Comparison of ENCODE assay signal across 13 cellular contexts in the genomic region with DNA sequence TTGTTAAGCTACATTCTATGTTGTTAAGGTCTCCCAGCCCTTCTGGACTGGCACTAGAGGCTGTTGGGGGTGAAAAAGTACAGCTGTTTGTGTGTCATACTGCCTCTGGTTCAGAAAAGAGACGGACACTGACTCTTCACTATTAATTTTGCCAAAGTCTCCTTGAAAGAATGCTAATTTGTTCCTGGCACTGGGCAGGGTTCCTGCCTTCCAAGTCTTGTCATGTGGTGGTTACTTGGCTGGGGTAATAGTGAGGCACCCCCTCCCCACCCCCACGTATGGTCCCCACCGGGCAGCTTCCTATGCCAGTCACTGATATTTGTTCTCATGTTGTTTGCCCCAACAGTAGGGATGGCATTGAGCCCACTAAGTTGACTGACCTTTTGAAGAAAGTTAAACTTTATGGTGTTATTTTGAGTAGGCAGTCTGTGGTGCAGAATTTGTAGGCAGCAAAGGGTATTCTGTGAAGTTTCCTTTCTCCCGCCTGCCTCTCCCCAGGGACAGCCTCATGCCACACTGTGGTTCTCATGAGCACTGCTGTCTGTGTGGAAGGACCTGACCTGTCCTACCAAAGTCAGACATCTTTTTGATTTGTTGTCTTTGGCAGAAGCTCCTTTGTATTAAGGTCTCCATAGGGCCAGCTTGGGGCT. TPM values are rescaled to one million over a fixed set of nuclear protein-coding genes. Genes with fewer than 3 reads are reported as not detected.
DNase-seq lines count a peak whose midpoint lies in the region; ATAC-seq and TF ChIP-seq lines count a peak whose summit lies in the region.
"Had no signal": no experiment of that assay in that cellular context is flagged by ENCODE, and none has a peak within 500 bp of the region (broad histone marks: within the 10 kb centered on the region; RNA-seq: fewer than 3 reads in every experiment).

No MANE protein-coding gene starts in this region.

- no peak for DNase-seq in activated naive CD8-positive, alpha-beta T cell treated with anti-CD3 and anti-CD28 coated beads, Interleukin-2, amount 50 U/mL, for 24 hours
- DNase-seq in activated naive CD8-positive, alpha-beta T cell treated with anti-CD3 and anti-CD28 coated beads for 36 hours = no peak
- peak; percentile 32 for DNase-seq in astrocyte of the hippocampus (ENCODE audit: low read depth, low spot score)
- peak in 1 of 3 donors; percentile 55 for DNase-seq in right lobe of liver
- DNase-seq in aorta = no peak
- DNase-seq in HAP-1 (ENCODE audit: low spot score in 2 of 2) = no peak
- DNase-seq in kidney tubule cell (ENCODE audit: low spot score) = no peak
- DNase-seq: ACHN; effector memory CD8-positive, alpha-beta T cell; NCI-H510A treated with DMSO at 0.1 percent for 48 hours; thyroid gland had no signal

- H3K9me3 ChIP-seq in right lobe of liver = no peaks in the 10 kb centered on the region
- H3K9me3 ChIP-seq in aorta (ENCODE audit: control insufficient read depth, low read length) = no peaks in the 10 kb centered on the region
- no peaks in the 10 kb centered on the region for H3K9me3 ChIP-seq in HAP-1
- H3K9me3 ChIP-seq: thyroid gland had no signal

- no peaks in the 10 kb centered on the region for H3K9me3 Mint-ChIP-seq in activated naive CD8-positive, alpha-beta T cell treated with anti-CD3 and anti-CD28 coated beads, Interleukin-2, amount 50 U/mL, for 24 hours
- no peaks in the 10 kb centered on the region for H3K9me3 Mint-ChIP-seq in activated naive CD8-positive, alpha-beta T cell treated with anti-CD3 and anti-CD28 coated beads for 36 hours
- H3K9me3 Mint-ChIP-seq: activated T-helper 17 cell treated with anti-CD3 and anti-CD28 coated beads, Interleukin-2, amount 50 U/mL, for 72 hours; effector memory CD8-positive, alpha-beta T cell had no signal

- no peak for TF ChIP-seq POLR2A in right lobe of liver (IDR thresholded peaks at IDR 0.05)

- in situ Hi-C loops in HAP-1 (cut with MboI; ENCODE audit: low sequenced_read_pairs) = no loop called here

- H3K27ac ChIP-seq in right lobe of liver (peak overlapping the region; percentile 2 to 70 (median 42)), aorta (ENCODE audit: low read depth in 1 of 2, low read length in 2 of 2) (peak overlapping the region; percentile 52 to 69)
- H3K27ac ChIP-seq: thyroid gland had no signal

- peaks cover 5% of the 10 kb centered on the region for H3K36me3 Mint-ChIP-seq in activated naive CD8-positive, alpha-beta T cell treated with anti-CD3 and anti-CD28 coated beads, Interleukin-2, amount 50 U/mL, for 24 hours (ENCODE audit: low read depth)
- H3K36me3 Mint-ChIP-seq in activated naive CD8-positive, alpha-beta T cell treated with anti-CD3 and anti-CD28 coated beads for 36 hours = peaks cover 6% of the 10 kb centered on the region

- H3K27me3 Mint-ChIP-seq in activated naive CD8-positive, alpha-beta T cell treated with anti-CD3 and anti-CD28 coated beads, Interleukin-2, amount 50 U/mL, for 24 hours = no peaks in the 10 kb centered on the region
- no peaks in the 10 kb centered on the region for H3K27me3 Mint-ChIP-seq in activated naive CD8-positive, alpha-beta T cell treated with anti-CD3 and anti-CD28 coated beads for 36 hours
- H3K27me3 Mint-ChIP-seq: activated T-helper 17 cell treated with anti-CD3 and anti-CD28 coated beads, Interleukin-2, amount 50 U/mL, for 72 hours; effector memory CD8-positive, alpha-beta T cell had no signal

- peaks cover 38% of the 10 kb centered on the region for H3K4me1 Mint-ChIP-seq in activated naive CD8-positive, alpha-beta T cell treated with anti-CD3 and anti-CD28 coated beads, Interleukin-2, amount 50 U/mL, for 24 hours
- peaks cover 38% of the 10 kb centered on the region for H3K4me1 Mint-ChIP-seq in activated naive CD8-positive, alpha-beta T cell treated with anti-CD3 and anti-CD28 coated beads for 36 hours

- no peak for TF ChIP-seq CTCF in right lobe of liver (IDR thresholded peaks at IDR 0.05)

- H3K36me3 ChIP-seq in right lobe of liver (no peaks in the 10 kb centered on the region), aorta (ENCODE audit: control insufficient read depth in 1 of 2, insufficient read depth in 2 of 2, low read length in 1 of 2) (no peaks in the 10 kb centered on the region), HAP-1 (replicated peaks) (0 out of 2 replicates have a peak, but pooled peaks cover 3% of the 10 kb centered on the region)
- H3K36me3 ChIP-seq: thyroid gland had no signal

- H3K4me1 ChIP-seq in right lobe of liver (peaks cover 0 to 29% (median 9%) of the 10 kb centered on the region in 4 donors), aorta (ENCODE audit: control insufficient read depth in 1 of 2, insufficient read depth in 2 of 2, low read length in 2 of 2) (peaks cover 0 to 7% of the 10 kb centered on the region in 2 donors), HAP-1 (no peaks in the 10 kb centered on the region)

- no peak overlapping the region for H3K4me3 Mint-ChIP-seq in activated naive CD8-positive, alpha-beta T cell treated with anti-CD3 and anti-CD28 coated beads, Interleukin-2, amount 50 U/mL, for 24 hours
- H3K4me3 Mint-ChIP-seq in activated naive CD8-positive, alpha-beta T cell treated with anti-CD3 and anti-CD28 coated beads for 36 hours = no peak overlapping the region
- H3K4me3 Mint-ChIP-seq: activated T-helper 17 cell treated with anti-CD3 and anti-CD28 coated beads, Interleukin-2, amount 50 U/mL, for 72 hours; effector memory CD8-positive, alpha-beta T cell had no signal

- intact Hi-C loops in right lobe of liver (cut with DNase I) = no loop called here
- intact Hi-C loops in aorta (cut with DNase I) = loop anchor here in 1 of 2 donors (5.0 kb wide), 1 partner anchor 37 kb away; no protein-coding TSS in a partner anchor

- peak; percentile 72 for ATAC-seq in activated naive CD8-positive, alpha-beta T cell treated with anti-CD3 and anti-CD28 coated beads, Interleukin-2, amount 50 U/mL, for 24 hours
- ATAC-seq in right lobe of liver (peak; percentile 83 to 91 (median 86)), aorta (ENCODE audit: low FRiP score) (peak; percentile 65), HG02970 (IDR thresholded peaks at IDR 0.05; ENCODE audit: low FRiP score, unreplicated experiment) (no peak)
- ATAC-seq: activated T-helper 17 cell treated with anti-CD3 and anti-CD28 coated beads, Interleukin-2, amount 50 U/mL, for 72 hours; effector memory CD8-positive, alpha-beta T cell had no signal

- no peaks in the 10 kb centered on the region for H3K27me3 ChIP-seq in right lobe of liver
- H3K27me3 ChIP-seq in aorta (ENCODE audit: control insufficient read depth in 1 of 2, insufficient read depth in 2 of 2, low read length in 1 of 2) = no peaks in the 10 kb centered on the region
- no peaks in the 10 kb centered on the region for H3K27me3 ChIP-seq in HAP-1 (ENCODE audit: low read depth)
- H3K27me3 ChIP-seq: thyroid gland had no signal

- H3K4me3 ChIP-seq in right lobe of liver = no peak overlapping the region
- no peak overlapping the region for H3K4me3 ChIP-seq in aorta (ENCODE audit: low read length in 2 of 2)
- H3K4me3 ChIP-seq in HAP-1 = no peak overlapping the region
- H3K4me3 ChIP-seq: thyroid gland had no signal

- 16% methylated on average over 3 of the region's 4 CpGs for WGBS in right lobe of liver (ENCODE audit: insufficient coverage, low coverage, low lambda C conversion rate, missing lambda C conversion rate)
- WGBS in aorta, 2 donors = 7 to 8% methylated on average over 4 of the region's 4 CpGs

- no peak overlapping the region for H3K27ac Mint-ChIP-seq in activated naive CD8-positive, alpha-beta T cell treated with anti-CD3 and anti-CD28 coated beads, Interleukin-2, amount 50 U/mL, for 24 hours
- H3K27ac Mint-ChIP-seq in activated naive CD8-positive, alpha-beta T cell treated with anti-CD3 and anti-CD28 coated beads for 36 hours = no peak overlapping the region
- H3K27ac Mint-ChIP-seq: activated T-helper 17 cell treated with anti-CD3 and anti-CD28 coated beads, Interleukin-2, amount 50 U/mL, for 72 hours; effector memory CD8-positive, alpha-beta T cell had no signal

RNA-seq across cellular contexts. Expression of gene CDS2, which starts 8.7 kb away (rescaled TPM):
- total RNA-seq in activated naive CD8-positive, alpha-beta T cell treated with anti-CD3 and anti-CD28 coated beads for 36 hours = 10 to 100 TPM; 37.5 to 41.9 TPM
- total RNA-seq in right lobe of liver (10 to 100 TPM; 13.7 to 42.3 (median 31.6) TPM), aorta (100 to 1,000 TPM in 1 of 2 donors, 10 to 100 TPM in 1; 78.7 to 135 TPM)
- polyA plus RNA-seq in aorta = 10 to 100 TPM; 13.9 to 21.3 TPM

RNA-seq across cellular contexts. Expression of gene PCNA, which starts 15.7 kb away (rescaled TPM):
- 100 to 1,000 TPM; 708 to 723 TPM for total RNA-seq in activated naive CD8-positive, alpha-beta T cell treated with anti-CD3 and anti-CD28 coated beads for 36 hours
- total RNA-seq in right lobe of liver (10 to 100 TPM; 14.8 to 56.1 (median 16.1) TPM), aorta (10 to 100 TPM; 20.1 to 21.9 TPM)
- polyA plus RNA-seq in aorta = 10 to 100 TPM; 34.7 to 37.4 TPM

RNA-seq across cellular contexts. Expression of gene TMEM230, which starts 22.6 kb away (rescaled TPM):
- total RNA-seq in activated naive CD8-positive, alpha-beta T cell treated with anti-CD3 and anti-CD28 coated beads for 36 hours = 10 to 100 TPM; 79.4 to 79.7 TPM
- 10 to 100 TPM; 60.5 to 88.1 (median 71.5) TPM for total RNA-seq in right lobe of liver
- 10 to 100 TPM; 73.0 to 95.0 TPM for total RNA-seq in aorta
- polyA plus RNA-seq in aorta = 100 to 1,000 TPM; 140 to 158 TPM

Comparison
In these comparisons a context has a peak if more than half of its experiments do, and no peak if none do; other contexts are left out.
1. RNA of gene PCNA, which starts 15.7 kb away (total RNA-seq): 708 to 723 TPM in activated naive CD8-positive, alpha-beta T cell treated with anti-CD3 and anti-CD28 coated beads for 36 hours; 20.1 to 21.9 TPM in aorta and 14.8 to 56.1 TPM in right lobe of liver; every median in the first group is over 10 times any median in the second.